ENCODE assay signal across 8 cellular contexts in the genomic region with DNA sequence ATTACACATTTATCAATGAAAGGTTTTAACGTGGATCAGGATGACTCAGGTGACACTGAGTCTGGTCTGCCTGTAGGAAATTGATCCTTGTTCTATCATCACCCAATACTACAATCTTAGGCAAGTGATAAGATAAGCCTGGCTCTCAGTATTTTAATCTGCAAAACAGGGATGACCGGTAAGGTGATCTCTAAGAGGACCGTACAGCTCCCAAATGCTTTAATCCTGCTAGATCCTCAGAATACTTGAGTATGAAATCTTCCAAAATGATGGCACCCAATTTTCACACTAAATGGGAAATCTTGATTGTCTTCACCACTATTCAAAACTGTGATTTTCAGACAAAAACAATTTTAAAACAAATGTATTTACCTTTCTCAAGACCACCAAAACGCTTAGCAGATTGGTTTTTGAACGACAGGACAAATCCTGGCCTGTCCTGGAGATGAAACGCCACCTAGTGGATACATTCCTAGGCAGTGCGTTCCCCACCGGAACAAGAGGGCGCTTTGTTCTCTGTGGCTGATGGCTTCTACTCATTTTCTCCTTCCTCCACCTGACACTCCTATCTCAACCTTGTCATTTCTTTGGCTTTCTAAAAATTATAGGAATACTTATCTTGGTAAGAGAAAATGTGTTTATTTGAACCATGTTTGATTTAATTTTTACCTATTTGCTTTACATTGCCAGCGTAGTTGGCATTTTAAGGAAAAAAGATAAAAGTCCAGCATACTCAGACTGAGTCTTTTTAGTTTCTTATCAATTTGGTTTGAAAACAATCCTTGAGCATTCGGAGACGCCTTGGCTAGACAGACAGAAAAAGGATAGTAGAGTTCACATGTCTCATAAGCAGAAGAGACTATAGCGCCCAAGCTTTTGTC. TPM values are rescaled to one million over a fixed set of nuclear protein-coding genes. Genes with fewer than 3 reads are reported as not detected.
DNase-seq lines count a peak whose midpoint lies in the region; ATAC-seq, FAIRE-seq and TF ChIP-seq lines count a peak whose summit lies in the region.

No MANE protein-coding gene starts in this region.

- H3K27me3 ChIP-seq in GM06990 (replicated peaks; ENCODE audit: control insufficient read depth, insufficient read depth, low read length) (no peaks in the 10 kb centered on the region), GM23248 (replicated peaks; ENCODE audit: insufficient read depth) (no peaks in the 10 kb centered on the region), small intestine (ENCODE audit: control insufficient read depth in 2 of 2, insufficient read depth in 2 of 2, low read length in 2 of 2) (peaks cover 0 to 2% of the 10 kb centered on the region in 2 donors)

- H3K9me2 ChIP-seq in GM23248 (ENCODE audit: insufficient read depth), result no peaks in the 10 kb centered on the region

- ATAC-seq in HG02884 (IDR thresholded peaks at IDR 0.05; ENCODE audit: unreplicated experiment), result no peak

- H3K36me3 ChIP-seq in GM06990 (ENCODE audit: control insufficient read depth, insufficient read depth, low read length), result no peaks in the 10 kb centered on the region
- no peaks in the 10 kb centered on the region for H3K36me3 ChIP-seq in GM23248 (ENCODE audit: low read depth)
- H3K36me3 ChIP-seq in small intestine (ENCODE audit: control insufficient read depth in 2 of 2, insufficient read depth in 2 of 2, low read length in 2 of 2), result no peaks in the 10 kb centered on the region

- no peak overlapping the region for H2AFZ ChIP-seq in GM23248

- H3K9ac ChIP-seq in GM23248, result no peak overlapping the region

- 36 to 40% methylated on average over 13 of the region's 13 CpGs for WGBS in GM23248 (ENCODE audit: low coverage in 1 of 2, low lambda C conversion rate in 2 of 2, missing lambda C conversion rate in 2 of 2), 2 experiments
- WGBS in small intestine, 3 donors, result 19 to 41% (median 29%) methylated on average over 13 of the region's 13 CpGs

- no peak for DNase-seq in GM06990 (ENCODE audit: extremely low read depth, insufficient read length)
- peak; percentile 81 for DNase-seq in GM23248
- peak; percentile 53 for DNase-seq in LoVo (ENCODE audit: low spot score)
- DNase-seq in T-helper 2 cell, result peak in 3 of 5 experiments; percentile 20 to 60 (median 21)
- peak; percentile 46 for DNase-seq in astrocyte of the cerebellum (ENCODE audit: low read depth)
- peak in 39 of 51 donors; percentile 0 to 60 (median 23) for DNase-seq in hypothalamus (lab: John Stamatoyannopoulos, UW)
- DNase-seq in small intestine, result peak; percentile 61

- H3K4me1 ChIP-seq in GM23248 (ENCODE audit: insufficient read depth), result peaks cover 6% of the 10 kb centered on the region; the same call in 1 of the 2 replicates
- no peaks in the 10 kb centered on the region for H3K4me1 ChIP-seq in small intestine (ENCODE audit: control insufficient read depth in 2 of 2, insufficient read depth in 1 of 2, low read depth in 1 of 2, low read length in 1 of 2)

- H3K9me3 ChIP-seq in GM23248 (ENCODE audit: low read depth) (no peaks in the 10 kb centered on the region), small intestine (ENCODE audit: control insufficient read depth, low read depth) (no peaks in the 10 kb centered on the region)

- TF ChIP-seq CTCF in GM06990 (IDR thresholded peaks at IDR 0.05; ENCODE audit: insufficient read depth, low read length, poor library complexity, severe bottlenecking) (peak; percentile 89), astrocyte of the cerebellum (IDR thresholded peaks at IDR 0.05; ENCODE audit: low read depth, low read length, missing control alignments) (peak; percentile 94)

- no peaks in the 10 kb centered on the region for H4K20me1 ChIP-seq in GM23248 (ENCODE audit: insufficient read depth)

- in situ Hi-C loops in GM23248 (cut with MboI) (no loop called here), astrocyte of the cerebellum (cut with HindIII; ENCODE audit: low sequenced_read_pairs) (no loop called here)

- H3K4me3 ChIP-seq in GM06990 (replicated peaks; ENCODE audit: low read depth, low read length) (no peak overlapping the region), GM23248 (no peak overlapping the region), astrocyte of the cerebellum (ENCODE audit: low read depth, low read length) (no peak overlapping the region), small intestine (ENCODE audit: low read depth in 1 of 2, low read length in 2 of 2) (no peak overlapping the region)

- no peak for FAIRE-seq in small intestine (lab: Jason Lieb, UNC)

- H3F3A ChIP-seq in GM23248 (ENCODE audit: insufficient read depth), result peaks cover 19% of the 10 kb centered on the region

- no peak overlapping the region for H3K4me2 ChIP-seq in GM23248 (ENCODE audit: unreplicated experiment)

- H3K27ac ChIP-seq in GM23248, result no peak overlapping the region
- no peak overlapping the region for H3K27ac ChIP-seq in small intestine (ENCODE audit: low read depth in 1 of 2, low read length in 1 of 2)

- H3K79me2 ChIP-seq in GM23248 (ENCODE audit: insufficient read depth), result no peaks in the 10 kb centered on the region

RNA-seq across cellular contexts. Expression of gene VCAN, which starts 41.2 kb away (rescaled TPM):
- 241 and 327 TPM in 2 replicates for total RNA-seq in GM23248 (2014; rRNA removed; shearing (Covaris generic))
- polyA plus RNA-seq in GM23248 (2016; fragmentation: Nextera tagmentation; extraction: Ambion mirVana) (98.5 and 98.9 TPM in 2 replicates), small intestine (1 to 10 TPM in 1 of 3 donors, under 1 TPM in 2; 0.67 to 3.3 (median 0.81) TPM)

Comparison
In these comparisons a context has a peak if more than half of its experiments do, and no peak if none do; other contexts are left out.
1. RNA of gene VCAN, which starts 41.2 kb away (polyA plus RNA-seq): 98.5 to 98.9 TPM in GM23248; 0.67 to 3.3 TPM in small intestine; every median in the first group is over 10 times any median in the second.